In the genomic region with DNA sequence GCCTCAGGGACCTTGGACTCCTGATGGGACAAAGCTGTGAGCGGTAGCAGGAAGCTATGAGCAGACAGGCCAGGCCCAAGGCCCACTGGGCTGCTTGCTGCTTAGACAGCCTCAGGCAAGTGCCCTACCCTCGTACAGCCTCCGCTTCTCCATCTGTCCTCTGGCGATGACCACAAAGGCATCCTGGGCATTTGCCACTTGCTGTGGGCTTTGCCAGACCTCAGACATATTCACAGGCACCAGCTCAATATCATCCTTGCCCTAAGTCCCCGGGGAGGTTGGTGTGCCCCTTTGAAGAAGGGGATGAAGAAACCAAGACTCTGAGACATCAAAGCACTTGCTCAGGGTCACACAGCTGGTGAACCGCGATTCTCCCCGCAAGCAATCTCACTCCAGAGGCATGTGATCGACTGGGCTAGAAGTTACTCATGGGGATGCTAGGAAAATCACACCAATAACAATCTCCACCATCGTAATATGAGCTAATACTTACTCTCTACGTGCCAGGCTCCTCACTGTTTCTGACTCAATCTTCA, we compare ENCODE assay signal across 13 cellular contexts. TPM values are rescaled to one million over a fixed set of nuclear protein-coding genes. Genes with fewer than 3 reads are reported as not detected.
A peak's percentile ranks its signal among the peaks of the same experiment; 100 is the strongest.
DNase-seq lines count a peak whose midpoint lies in the region; ATAC-seq and TF ChIP-seq lines count a peak whose summit lies in the region.
"Had no signal": no experiment of that assay in that cellular context is flagged by ENCODE, and none has a peak within 500 bp of the region (broad histone marks: within the 10 kb centered on the region; RNA-seq: fewer than 3 reads in every experiment).

No MANE protein-coding gene starts in this region.

- no peaks in the 10 kb centered on the region for H3K79me2 ChIP-seq in osteoblast (ENCODE audit: insufficient read depth, low read length)

- in situ Hi-C loops in Caki2 (cut with HindIII; ENCODE audit: low pct_unique_long_range_greater_than_20kb, low sequenced_read_pairs) = no loop called here

- peak overlapping the region; percentile 69 for H3K27ac Mint-ChIP-seq in chondrocyte (ENCODE audit: unreplicated experiment)

- 79 to 87% methylated on average over 11 of the region's 11 CpGs for WGBS in heart right ventricle, 2 donors

- DNase-seq in Caki2 (ENCODE audit: low read depth) = peak; percentile 73
- peak; percentile 21 for DNase-seq in MV-4-11 (lab: John Stamatoyannopoulos, UW)
- DNase-seq in chondrocyte (ENCODE audit: low spot score) = no peak
- peak; percentile 93 for DNase-seq in osteoblast (ENCODE audit: insufficient read length, low spot score, missing footprints)
- DNase-seq in COLO668 (lab: John Stamatoyannopoulos, UW; ENCODE audit: unreplicated experiment) = no peak
- DNase-seq in heart right ventricle = no peak
- DNase-seq in UCSD-AML1 (lab: John Stamatoyannopoulos, UW; ENCODE audit: unreplicated experiment) = no peak
- DNase-seq: activated CD4-positive, alpha-beta T cell treated with anti-CD3 and anti-CD28 coated beads for 4 hours; activated effector memory CD4-positive, alpha-beta T cell treated with anti-CD3 and anti-CD28 coated beads, Interleukin-2, amount 50 U/mL, for 16 hours; COR-L47; SHP77; stimulated activated CD4-positive, alpha-beta T cell treated with anti-CD3 and anti-CD28 coated beads, Interleukin-12 subunit alpha, Interleukin-12 subunit beta, amount 100 ng/mL, for 4 hours had no signal

- H3K4me3 ChIP-seq in osteoblast (ENCODE audit: insufficient read depth, low read length) (no peak overlapping the region), heart right ventricle (no peak overlapping the region)

- H3K36me3 ChIP-seq in osteoblast (ENCODE audit: insufficient read depth, low read length) (no peaks in the 10 kb centered on the region), heart right ventricle (no peaks in the 10 kb centered on the region)

- H3K4me1 ChIP-seq in osteoblast (ENCODE audit: insufficient read depth, low read length) (peaks cover 24% of the 10 kb centered on the region), heart right ventricle (peaks cover 0 to 4% (median 0%) of the 10 kb centered on the region in 9 donors)

- H3K9me3 ChIP-seq in osteoblast (ENCODE audit: low read depth, low read length) (no peaks in the 10 kb centered on the region), heart right ventricle (no peaks in the 10 kb centered on the region)

- no peaks in the 10 kb centered on the region for H4K20me1 ChIP-seq in osteoblast (ENCODE audit: insufficient read depth, low read length)

- TF ChIP-seq CTCF in chondrocyte (IDR thresholded peaks at IDR 0.05) = no peak
- no peak for TF ChIP-seq CTCF in osteoblast (IDR thresholded peaks at IDR 0.05; ENCODE audit: extremely low read depth, low read depth, low read length)
- no peak for TF ChIP-seq CTCF in heart right ventricle (IDR thresholded peaks at IDR 0.05)

- H3K4me3 Mint-ChIP-seq in chondrocyte (ENCODE audit: unreplicated experiment) = no peak overlapping the region

- peaks cover 3% of the 10 kb centered on the region for H3K27me3 ChIP-seq in osteoblast (ENCODE audit: insufficient read depth, low read length)
- H3K27me3 ChIP-seq in heart right ventricle = no peaks in the 10 kb centered on the region

- ATAC-seq in GM18858 (IDR thresholded peaks at IDR 0.05; ENCODE audit: unreplicated experiment) (no peak), heart right ventricle (no peak)

- H3K27ac ChIP-seq in osteoblast (ENCODE audit: low read depth, low read length) = peak overlapping the region; percentile 44
- H3K27ac ChIP-seq in heart right ventricle = no peak overlapping the region

- H3K4me2 ChIP-seq in osteoblast (ENCODE audit: insufficient read depth, low read length) = no peak overlapping the region

- H3K4me1 Mint-ChIP-seq in chondrocyte (ENCODE audit: low read depth) = peaks cover 24% of the 10 kb centered on the region

- no peak overlapping the region for H2AFZ ChIP-seq in osteoblast (ENCODE audit: low read length)

- H3K36me3 Mint-ChIP-seq in chondrocyte (ENCODE audit: low read depth) = no peaks in the 10 kb centered on the region

- no peaks in the 10 kb centered on the region for H3K9me3 Mint-ChIP-seq in chondrocyte (ENCODE audit: low read depth)

- intact Hi-C loops in heart right ventricle (cut with DNase I) = no loop called here

- H3K27me3 Mint-ChIP-seq in chondrocyte (ENCODE audit: low read depth) = no peaks in the 10 kb centered on the region

RNA-seq across cellular contexts. Expression of gene PPL, which starts 21.7 kb away (rescaled TPM):
- 10.2 and 11.5 TPM in 2 replicates for total RNA-seq in Caki2 (2014; rRNA removed; shearing (Covaris generic); ENCODE audit: low replicate concordance)
- 0.22 to 1.2 TPM (median 0.97 TPM) in 3 replicates for total RNA-seq in chondrocyte
- total RNA-seq in osteoblast = 24.2 and 27.1 TPM in 2 replicates
- total RNA-seq in heart right ventricle = 10 to 100 TPM in 2 of 10 donors, 1 to 10 TPM in 8; 5.5 to 19.3 (median 7.7) TPM
- 1 to 10 TPM; 4.9 to 6.4 TPM for polyA plus RNA-seq in heart right ventricle

RNA-seq across cellular contexts. Expression of gene SEC14L5, which starts 42.8 kb away (rescaled TPM):
- under 0.01 and 0.03 TPM in 2 replicates for total RNA-seq in Caki2 (2014; rRNA removed; shearing (Covaris generic); ENCODE audit: low replicate concordance)
- total RNA-seq in chondrocyte (not detected in 3 replicates), osteoblast (under 0.01 and 0.29 TPM in 2 replicates), heart right ventricle (10 to 100 TPM in 6 of 10 donors, 1 to 10 TPM in 4; 4.7 to 28.4 (median 12.9) TPM)
- polyA plus RNA-seq in heart right ventricle = 1 to 10 TPM in 1 of 2 donors, under 1 TPM in 1; 0.04 to 4.1 TPM

Comparison
In these comparisons a context has a peak if more than half of its experiments do, and no peak if none do; other contexts are left out.
1. DNase-seq: peak in Caki2 (single experiment), MV-4-11 (single experiment) and osteoblast (single experiment); none in chondrocyte (single experiment), COLO668 (single experiment), heart right ventricle (0 of 2) and UCSD-AML1 (single experiment).